1 cellular context compared by ENCODE assay signal in the genomic region with DNA sequence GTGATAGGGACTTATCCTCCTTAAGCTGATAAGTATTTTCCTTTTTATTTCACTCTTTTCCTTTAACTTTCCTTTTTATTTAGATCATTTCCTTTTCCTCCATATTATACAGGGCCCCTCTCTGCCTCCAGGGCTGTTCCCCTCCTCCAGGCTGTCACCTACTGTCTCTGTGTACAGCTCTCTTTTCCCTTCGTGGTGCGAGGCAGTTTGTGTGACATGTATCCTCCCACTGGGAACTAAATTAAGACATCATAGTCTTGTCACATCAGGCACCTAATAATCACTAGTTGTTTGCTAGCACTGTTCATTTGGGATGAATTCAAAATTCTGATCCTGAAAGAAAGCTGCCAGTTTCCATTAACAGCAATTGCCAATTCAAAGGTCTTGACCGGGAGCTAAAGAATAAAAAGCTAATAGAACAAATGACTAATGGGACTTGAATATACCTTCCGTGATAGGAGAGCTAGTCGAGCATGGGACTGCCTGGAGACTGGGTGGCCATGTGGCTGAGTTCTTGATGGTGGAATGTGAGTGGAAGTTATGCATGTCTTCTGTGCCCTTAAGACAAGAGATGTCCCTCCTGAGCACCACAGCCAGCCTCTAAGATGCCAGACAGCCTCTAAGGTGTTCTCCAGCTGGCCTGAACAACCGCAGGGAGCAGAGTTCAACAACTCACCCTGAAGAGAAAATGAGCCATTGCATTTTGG.
TF ChIP-seq lines count a peak whose summit lies in the region.

No MANE protein-coding gene starts in this region.

TF ChIP-seq in GM23338, 12 proteins besides CTCF, POLR2A, EP300 and RAD21 (continued from another document):
- TF ChIP-seq, protein P1, sequence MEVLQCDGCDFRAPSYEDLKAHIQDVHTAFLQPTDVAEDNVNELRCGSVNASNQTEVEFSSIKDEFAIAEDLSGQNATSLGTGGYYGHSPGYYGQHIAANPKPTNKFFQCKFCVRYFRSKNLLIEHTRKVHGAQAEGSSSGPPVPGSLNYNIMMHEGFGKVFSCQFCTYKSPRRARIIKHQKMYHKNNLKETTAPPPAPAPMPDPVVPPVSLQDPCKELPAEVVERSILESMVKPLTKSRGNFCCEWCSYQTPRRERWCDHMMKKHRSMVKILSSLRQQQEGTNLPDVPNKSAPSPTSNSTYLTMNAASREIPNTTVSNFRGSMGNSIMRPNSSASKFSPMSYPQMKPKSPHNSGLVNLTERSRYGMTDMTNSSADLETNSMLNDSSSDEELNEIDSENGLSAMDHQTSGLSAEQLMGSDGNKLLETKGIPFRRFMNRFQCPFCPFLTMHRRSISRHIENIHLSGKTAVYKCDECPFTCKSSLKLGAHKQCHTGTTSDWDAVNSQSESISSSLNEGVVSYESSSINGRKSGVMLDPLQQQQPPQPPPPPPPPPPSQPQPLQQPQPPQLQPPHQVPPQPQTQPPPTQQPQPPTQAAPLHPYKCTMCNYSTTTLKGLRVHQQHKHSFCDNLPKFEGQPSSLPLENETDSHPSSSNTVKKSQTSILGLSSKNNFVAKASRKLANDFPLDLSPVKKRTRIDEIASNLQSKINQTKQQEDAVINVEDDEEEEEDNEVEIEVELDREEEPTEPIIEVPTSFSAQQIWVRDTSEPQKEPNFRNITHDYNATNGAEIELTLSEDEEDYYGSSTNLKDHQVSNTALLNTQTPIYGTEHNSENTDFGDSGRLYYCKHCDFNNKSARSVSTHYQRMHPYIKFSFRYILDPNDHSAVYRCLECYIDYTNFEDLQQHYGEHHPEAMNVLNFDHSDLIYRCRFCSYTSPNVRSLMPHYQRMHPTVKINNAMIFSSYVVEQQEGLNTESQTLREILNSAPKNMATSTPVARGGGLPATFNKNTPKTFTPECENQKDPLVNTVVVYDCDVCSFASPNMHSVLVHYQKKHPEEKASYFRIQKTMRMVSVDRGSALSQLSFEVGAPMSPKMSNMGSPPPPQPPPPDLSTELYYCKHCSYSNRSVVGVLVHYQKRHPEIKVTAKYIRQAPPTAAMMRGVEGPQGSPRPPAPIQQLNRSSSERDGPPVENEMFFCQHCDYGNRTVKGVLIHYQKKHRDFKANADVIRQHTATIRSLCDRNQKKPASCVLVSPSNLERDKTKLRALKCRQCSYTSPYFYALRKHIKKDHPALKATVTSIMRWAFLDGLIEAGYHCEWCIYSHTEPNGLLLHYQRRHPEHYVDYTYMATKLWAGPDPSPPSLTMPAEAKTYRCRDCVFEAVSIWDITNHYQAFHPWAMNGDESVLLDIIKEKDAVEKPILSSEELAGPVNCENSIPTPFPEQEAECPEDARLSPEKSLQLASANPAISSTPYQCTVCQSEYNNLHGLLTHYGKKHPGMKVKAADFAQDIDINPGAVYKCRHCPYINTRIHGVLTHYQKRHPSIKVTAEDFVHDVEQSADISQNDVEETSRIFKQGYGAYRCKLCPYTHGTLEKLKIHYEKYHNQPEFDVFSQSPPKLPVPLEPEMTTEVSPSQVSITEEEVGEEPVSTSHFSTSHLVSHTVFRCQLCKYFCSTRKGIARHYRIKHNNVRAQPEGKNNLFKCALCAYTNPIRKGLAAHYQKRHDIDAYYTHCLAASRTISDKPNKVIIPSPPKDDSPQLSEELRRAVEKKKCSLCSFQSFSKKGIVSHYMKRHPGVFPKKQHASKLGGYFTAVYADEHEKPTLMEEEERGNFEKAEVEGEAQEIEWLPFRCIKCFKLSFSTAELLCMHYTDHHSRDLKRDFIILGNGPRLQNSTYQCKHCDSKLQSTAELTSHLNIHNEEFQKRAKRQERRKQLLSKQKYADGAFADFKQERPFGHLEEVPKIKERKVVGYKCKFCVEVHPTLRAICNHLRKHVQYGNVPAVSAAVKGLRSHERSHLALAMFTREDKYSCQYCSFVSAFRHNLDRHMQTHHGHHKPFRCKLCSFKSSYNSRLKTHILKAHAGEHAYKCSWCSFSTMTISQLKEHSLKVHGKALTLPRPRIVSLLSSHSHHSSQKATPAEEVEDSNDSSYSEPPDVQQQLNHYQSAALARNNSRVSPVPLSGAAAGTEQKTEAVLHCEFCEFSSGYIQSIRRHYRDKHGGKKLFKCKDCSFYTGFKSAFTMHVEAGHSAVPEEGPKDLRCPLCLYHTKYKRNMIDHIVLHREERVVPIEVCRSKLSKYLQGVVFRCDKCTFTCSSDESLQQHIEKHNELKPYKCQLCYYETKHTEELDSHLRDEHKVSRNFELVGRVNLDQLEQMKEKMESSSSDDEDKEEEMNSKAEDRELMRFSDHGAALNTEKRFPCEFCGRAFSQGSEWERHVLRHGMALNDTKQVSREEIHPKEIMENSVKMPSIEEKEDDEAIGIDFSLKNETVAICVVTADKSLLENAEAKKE (CRISPR knock-in tag; IDR thresholded peaks at IDR 0.05) = no peak
- TF ChIP-seq, protein P2, sequence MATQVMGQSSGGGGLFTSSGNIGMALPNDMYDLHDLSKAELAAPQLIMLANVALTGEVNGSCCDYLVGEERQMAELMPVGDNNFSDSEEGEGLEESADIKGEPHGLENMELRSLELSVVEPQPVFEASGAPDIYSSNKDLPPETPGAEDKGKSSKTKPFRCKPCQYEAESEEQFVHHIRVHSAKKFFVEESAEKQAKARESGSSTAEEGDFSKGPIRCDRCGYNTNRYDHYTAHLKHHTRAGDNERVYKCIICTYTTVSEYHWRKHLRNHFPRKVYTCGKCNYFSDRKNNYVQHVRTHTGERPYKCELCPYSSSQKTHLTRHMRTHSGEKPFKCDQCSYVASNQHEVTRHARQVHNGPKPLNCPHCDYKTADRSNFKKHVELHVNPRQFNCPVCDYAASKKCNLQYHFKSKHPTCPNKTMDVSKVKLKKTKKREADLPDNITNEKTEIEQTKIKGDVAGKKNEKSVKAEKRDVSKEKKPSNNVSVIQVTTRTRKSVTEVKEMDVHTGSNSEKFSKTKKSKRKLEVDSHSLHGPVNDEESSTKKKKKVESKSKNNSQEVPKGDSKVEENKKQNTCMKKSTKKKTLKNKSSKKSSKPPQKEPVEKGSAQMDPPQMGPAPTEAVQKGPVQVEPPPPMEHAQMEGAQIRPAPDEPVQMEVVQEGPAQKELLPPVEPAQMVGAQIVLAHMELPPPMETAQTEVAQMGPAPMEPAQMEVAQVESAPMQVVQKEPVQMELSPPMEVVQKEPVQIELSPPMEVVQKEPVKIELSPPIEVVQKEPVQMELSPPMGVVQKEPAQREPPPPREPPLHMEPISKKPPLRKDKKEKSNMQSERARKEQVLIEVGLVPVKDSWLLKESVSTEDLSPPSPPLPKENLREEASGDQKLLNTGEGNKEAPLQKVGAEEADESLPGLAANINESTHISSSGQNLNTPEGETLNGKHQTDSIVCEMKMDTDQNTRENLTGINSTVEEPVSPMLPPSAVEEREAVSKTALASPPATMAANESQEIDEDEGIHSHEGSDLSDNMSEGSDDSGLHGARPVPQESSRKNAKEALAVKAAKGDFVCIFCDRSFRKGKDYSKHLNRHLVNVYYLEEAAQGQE (IDR thresholded peaks at IDR 0.05; ENCODE audit: unreplicated experiment) = no peak
- no peak for TF ChIP-seq ZNF114 (CRISPR knock-in tag; IDR thresholded peaks at IDR 0.05)
- TF ChIP-seq JUNB (IDR thresholded peaks at IDR 0.05; ENCODE audit: unreplicated experiment) = no peak
- no peak for TF ChIP-seq EZH2phosphoT487 (IDR thresholded peaks at IDR 0.05; ENCODE audit: unreplicated experiment)
- no peak for TF ChIP-seq POLR2AphosphoS5 (IDR thresholded peaks at IDR 0.05; ENCODE audit: low read depth)
- TF ChIP-seq CREB1 (CRISPR knock-in tag; IDR thresholded peaks at IDR 0.05; ENCODE audit: low read depth) = no peak
- no peak for TF ChIP-seq NANOG (IDR thresholded peaks at IDR 0.05; ENCODE audit: borderline replicate concordance)
- TF ChIP-seq, protein P3, sequence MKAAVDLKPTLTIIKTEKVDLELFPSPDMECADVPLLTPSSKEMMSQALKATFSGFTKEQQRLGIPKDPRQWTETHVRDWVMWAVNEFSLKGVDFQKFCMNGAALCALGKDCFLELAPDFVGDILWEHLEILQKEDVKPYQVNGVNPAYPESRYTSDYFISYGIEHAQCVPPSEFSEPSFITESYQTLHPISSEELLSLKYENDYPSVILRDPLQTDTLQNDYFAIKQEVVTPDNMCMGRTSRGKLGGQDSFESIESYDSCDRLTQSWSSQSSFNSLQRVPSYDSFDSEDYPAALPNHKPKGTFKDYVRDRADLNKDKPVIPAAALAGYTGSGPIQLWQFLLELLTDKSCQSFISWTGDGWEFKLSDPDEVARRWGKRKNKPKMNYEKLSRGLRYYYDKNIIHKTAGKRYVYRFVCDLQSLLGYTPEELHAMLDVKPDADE (IDR thresholded peaks at IDR 0.05) = no peak
- TF ChIP-seq ZNF331 (CRISPR knock-in tag; IDR thresholded peaks at IDR 0.05; ENCODE audit: low read depth) = no peak
- no peak for TF ChIP-seq STAT1 (IDR thresholded peaks at IDR 0.05; ENCODE audit: unreplicated experiment)
